In genomic region chr10:102120142-102120986, GRCh38 we compare ENCODE assay signal across 8 cellular contexts. TPM values are rescaled to one million over a fixed set of nuclear protein-coding genes. Genes with fewer than 3 reads are reported as not detected.
DNase-seq lines count a peak whose midpoint lies in the region; ATAC-seq, FAIRE-seq and TF ChIP-seq lines count a peak whose summit lies in the region.

Gene LDB1, minus strand, starts transcription at chr10:102120368. Its CDS starts 258 bp downstream, at chr10:102120110.

- peak within 1 kb of the TSS; percentile 93 for H3K4me3 Mint-ChIP-seq in MCF 10A (ENCODE audit: unreplicated experiment)

- TF ChIP-seq POLR2A in GM12891 (IDR thresholded peaks at IDR 0.05; ENCODE audit: low read depth, low read length) (peak; percentile 53), sigmoid colon (IDR thresholded peaks at IDR 0.05) (peak; percentile 90 to 95)

- DNase-seq in GM12891 (ENCODE audit: insufficient read length, low spot score): peak; percentile 79
- DNase-seq in NCI-H1694 (lab: John Stamatoyannopoulos, UW): peak; percentile 38
- peak; percentile 83 for DNase-seq in UCSD-AML1 (lab: John Stamatoyannopoulos, UW; ENCODE audit: unreplicated experiment)
- peak; percentile 74 for DNase-seq in MCF 10A (ENCODE audit: unreplicated experiment)
- DNase-seq in sigmoid colon: peak; percentile 92
- no peak for DNase-seq in GOT3 (lab: John Stamatoyannopoulos, UW)

- TF ChIP-seq EP300 in sigmoid colon (IDR thresholded peaks at IDR 0.05): peak in 1 of 4 donors; percentile 39

- H3K27me3 ChIP-seq in sigmoid colon: no peaks in the 10 kb centered on the region

- peak within 1 kb of the TSS; percentile 94 to 100 (median 100) for H3K27ac ChIP-seq in sigmoid colon

- H3K36me3 Mint-ChIP-seq in MCF 10A (ENCODE audit: insufficient read depth, unreplicated experiment): no peaks in the 10 kb centered on the region

- H3K9me3 ChIP-seq in sigmoid colon: no peaks in the 10 kb centered on the region

- no peaks in the 10 kb centered on the region for H3K36me3 ChIP-seq in sigmoid colon

- BruUV-seq in MCF 10A (replicated peaks; lab: Mats Ljungman, UMichigan): no TSS peak

- peak; percentile 92 for FAIRE-seq in GM12891 (lab: Jason Lieb, UNC)

- 0% methylated on average over 104 of the region's 104 CpGs for WGBS in sigmoid colon, 2 donors

- peaks cover 42% of the 10 kb centered on the region for H3K4me1 Mint-ChIP-seq in MCF 10A (ENCODE audit: insufficient read depth, unreplicated experiment)

- CTCF ChIA-PET in MCF 10A (lab: Yijun Ruan, JAX): no interaction called here

- intact Hi-C loops in MCF 10A (cut with micrococcal nuclease): no loop called here
- intact Hi-C loops in sigmoid colon (cut with DNase I): loop anchor here (2.0 kb wide), 1 partner anchor 274 kb away; the partner anchor contains the start of gene NFKB2

- H3K9me3 Mint-ChIP-seq in MCF 10A (ENCODE audit: unreplicated experiment): no peaks in the 10 kb centered on the region

- no peaks in the 10 kb centered on the region for H3K27me3 Mint-ChIP-seq in MCF 10A (ENCODE audit: insufficient read depth, unreplicated experiment)

- peak; percentile 60 for ATAC-seq in HG02763 (IDR thresholded peaks at IDR 0.05; ENCODE audit: unreplicated experiment)

- TF ChIP-seq CTCF in MCF 10A (IDR thresholded peaks at IDR 0.05; ENCODE audit: unreplicated experiment) (no peak), sigmoid colon (IDR thresholded peaks at IDR 0.05) (no peak)

- H3K4me3 ChIP-seq in iPS-11a (ENCODE audit: low read depth, low read length): peak within 1 kb of the TSS; percentile 76
- peak within 1 kb of the TSS; percentile 87 to 94 (median 89) for H3K4me3 ChIP-seq in sigmoid colon

- POLR2A ChIA-PET in MCF 10A (lab: Yijun Ruan, JAX): interaction anchor here (0.7 to 1.1 kb wide), 3 partner anchors 31 to 302 kb away, joined by 3 to 4 read pairs (median 3); partner anchors contain the start of genes HPS6 and OGA

- H3K4me1 ChIP-seq in sigmoid colon: peaks cover 0 to 59% (median 54%) of the 10 kb centered on the region in 4 donors

- H3K27ac Mint-ChIP-seq in MCF 10A (ENCODE audit: low read depth, unreplicated experiment): peak within 1 kb of the TSS; percentile 88

TF ChIP-seq in GM12891, 5 proteins besides CTCF, POLR2A, EP300 and RAD21:
- peak; percentile 56; the same call in 1 of the 2 replicates for TF ChIP-seq POLR2AphosphoS5 (IDR thresholded peaks at IDR 0.05; ENCODE audit: low read depth, low read length)
- no peak for TF ChIP-seq PAX5 (IDR thresholded peaks at IDR 0.05; ENCODE audit: insufficient read depth, low read length, severe bottlenecking)
- peak; percentile 86; the same call in 1 of the 2 replicates for TF ChIP-seq POU2F2 (IDR thresholded peaks at IDR 0.05; ENCODE audit: low read depth, low read length)

RNA-seq across cellular contexts. Expression of gene LDB1, which starts in this region (rescaled TPM):
- polyA plus RNA-seq in GM12891 (2012; ENCODE audit: low read depth, missing spikeins): 34.0 TPM
- 28.9 and 31.7 TPM in 2 replicates for total RNA-seq in MCF 10A (2022)
- 10 to 100 TPM; 62.1 to 88.4 (median 76.4) TPM for total RNA-seq in sigmoid colon
- polyA plus RNA-seq in sigmoid colon: 10 to 100 TPM; 10.4 to 34.0 (median 15.6) TPM
